ENCODE assay signal across 17 cellular contexts in the genomic region with DNA sequence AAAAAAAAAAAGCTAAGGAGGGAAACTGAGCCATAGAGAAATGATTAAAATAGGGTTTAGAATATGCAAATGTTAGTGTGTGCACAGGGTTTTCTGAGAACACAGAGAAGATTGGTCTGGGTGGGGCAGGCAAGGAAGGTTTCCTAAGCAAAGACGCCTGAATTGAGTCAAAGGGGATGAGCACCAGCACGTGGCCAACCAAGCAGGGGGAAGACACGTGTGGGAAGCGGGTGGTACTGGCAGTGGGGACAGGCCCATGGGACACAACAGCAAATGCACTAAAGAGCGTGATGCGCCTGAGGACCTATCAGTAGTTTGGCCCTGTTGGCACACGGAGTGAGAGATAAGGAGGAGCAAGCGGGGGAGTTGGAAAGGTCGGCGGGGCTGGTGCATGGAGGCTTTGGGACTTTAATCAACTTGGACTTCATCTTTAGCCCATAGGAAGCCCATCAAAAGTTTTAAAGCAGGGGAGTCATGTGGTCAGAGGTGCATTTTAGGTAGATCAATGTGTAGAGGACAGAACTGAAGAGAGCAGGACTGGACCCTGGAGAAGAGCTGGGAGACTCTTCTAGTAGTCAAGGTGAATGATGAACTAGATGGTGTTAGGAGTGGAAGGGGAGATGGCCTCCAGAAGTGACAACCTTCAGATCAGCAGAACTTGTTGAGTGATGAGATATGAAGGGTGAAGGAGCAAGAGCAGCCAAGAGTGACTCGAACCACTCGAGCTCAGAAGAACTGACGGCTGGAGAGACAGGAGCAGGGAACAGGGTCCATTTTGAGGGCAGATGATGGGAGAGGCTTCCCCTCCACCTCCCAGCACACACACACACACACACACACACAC.
"Had no signal": no experiment of that assay in that cellular context is flagged by ENCODE, and none has a peak within 500 bp of the region (broad histone marks: within the 10 kb centered on the region; RNA-seq: fewer than 3 reads in every experiment).

No MANE protein-coding gene starts in this region.

- DNase-seq: activated CD4-positive, alpha-beta T cell treated with anti-CD3 and anti-CD28 coated beads for 48 hours; activated CD8-positive, alpha-beta T cell treated with anti-CD3 and anti-CD28 coated beads, Interleukin-2, amount 10 ng/mL, durations not matched to agents 7 days and 5 days; activated naive CD4-positive, alpha-beta T cell treated with Interleukin-2 at 50 U/mL for 16 hours; activated naive CD8-positive, alpha-beta T cell treated with anti-CD3 and anti-CD28 coated beads, Interleukin-2, amount 50 U/mL, for 24 hours; caudate nucleus; effector memory CD8-positive, alpha-beta T cell; immature natural killer cell; posterior cingulate gyrus; right cardiac atrium; stimulated activated CD4-positive, alpha-beta T cell treated with anti-CD3 and anti-CD28 coated beads, Interleukin-1b, Interleukin-23, amount 100 ng/mL, for 48 hours; T-cell; WERI-Rb-1 had no signal

- H3K4me3 Mint-ChIP-seq: activated CD8-positive, alpha-beta T cell treated with anti-CD3 and anti-CD28 coated beads, Interleukin-2, amount 10 ng/mL, durations not matched to agents 7 days and 5 days; activated naive CD8-positive, alpha-beta T cell treated with anti-CD3 and anti-CD28 coated beads, Interleukin-2, amount 50 U/mL, for 24 hours; activated T-helper 1 cell treated with anti-CD3 and anti-CD28 coated beads, Interleukin-12 subunit alpha, Interleukin-12 subunit beta, Interleukin-2, Interleukin-4 antibody, amounts not matched to agents 30 ng/mL and 10 ng/mL and 1 ng/mL, durations not matched to agents 14 hours and 24 hours and 36 hours; effector memory CD8-positive, alpha-beta T cell; immature natural killer cell; mesothelial cell of epicardium; stimulated activated memory B cell treated with anti-CD40 and anti-IgM and Interleukin-4, amounts not matched to agents 10 μg/mL and 1 μg/mL and 100 μg/mL, for 72 hours; T-cell had no signal

- H3K4me1 Mint-ChIP-seq: activated naive CD8-positive, alpha-beta T cell treated with anti-CD3 and anti-CD28 coated beads, Interleukin-2, amount 50 U/mL, for 24 hours; immature natural killer cell; stimulated activated memory B cell treated with anti-CD40 and anti-IgM and Interleukin-4, amounts not matched to agents 10 μg/mL and 1 μg/mL and 100 μg/mL, for 72 hours; T-cell had no signal

- H3K36me3 Mint-ChIP-seq: immature natural killer cell; mesothelial cell of epicardium; stimulated activated memory B cell treated with anti-CD40 and anti-IgM and Interleukin-4, amounts not matched to agents 10 μg/mL and 1 μg/mL and 100 μg/mL, for 72 hours; T-cell had no signal

- H3K27me3 ChIP-seq: ascending aorta had no signal

- H3K4me3 ChIP-seq: ascending aorta, SK-N-MC had no signal

- ATAC-seq: activated CD8-positive, alpha-beta T cell treated with anti-CD3 and anti-CD28 coated beads, Interleukin-2, amount 10 ng/mL, durations not matched to agents 7 days and 5 days; activated naive CD8-positive, alpha-beta T cell treated with anti-CD3 and anti-CD28 coated beads, Interleukin-2, amount 50 U/mL, for 24 hours; effector memory CD8-positive, alpha-beta T cell; stimulated activated memory B cell treated with anti-CD40 and anti-IgM and Interleukin-4, amounts not matched to agents 10 μg/mL and 1 μg/mL and 100 μg/mL, for 72 hours; T-cell had no signal

- H3K36me3 ChIP-seq: ascending aorta, WERI-Rb-1 had no signal

- H3K9me3 Mint-ChIP-seq: activated naive CD8-positive, alpha-beta T cell treated with anti-CD3 and anti-CD28 coated beads, Interleukin-2, amount 50 U/mL, for 24 hours; activated T-helper 1 cell treated with anti-CD3 and anti-CD28 coated beads, Interleukin-12 subunit alpha, Interleukin-12 subunit beta, Interleukin-2, Interleukin-4 antibody, amounts not matched to agents 30 ng/mL and 10 ng/mL and 1 ng/mL, durations not matched to agents 14 hours and 24 hours and 36 hours; effector memory CD8-positive, alpha-beta T cell; immature natural killer cell; mesothelial cell of epicardium; stimulated activated memory B cell treated with anti-CD40 and anti-IgM and Interleukin-4, amounts not matched to agents 10 μg/mL and 1 μg/mL and 100 μg/mL, for 72 hours; T-cell had no signal

- H3K27ac Mint-ChIP-seq: activated CD8-positive, alpha-beta T cell treated with anti-CD3 and anti-CD28 coated beads, Interleukin-2, amount 10 ng/mL, durations not matched to agents 7 days and 5 days; activated naive CD8-positive, alpha-beta T cell treated with anti-CD3 and anti-CD28 coated beads, Interleukin-2, amount 50 U/mL, for 24 hours; activated T-helper 1 cell treated with anti-CD3 and anti-CD28 coated beads, Interleukin-12 subunit alpha, Interleukin-12 subunit beta, Interleukin-2, Interleukin-4 antibody, amounts not matched to agents 30 ng/mL and 10 ng/mL and 1 ng/mL, durations not matched to agents 14 hours and 24 hours and 36 hours; effector memory CD8-positive, alpha-beta T cell; immature natural killer cell; mesothelial cell of epicardium; stimulated activated memory B cell treated with anti-CD40 and anti-IgM and Interleukin-4, amounts not matched to agents 10 μg/mL and 1 μg/mL and 100 μg/mL, for 72 hours; T-cell had no signal

- H3K9me3 ChIP-seq: ascending aorta had no signal

- H3K27ac ChIP-seq: SK-N-MC, WERI-Rb-1 had no signal
